18 cellular contexts compared by ENCODE assay signal in genomic region chr1:229552732-229553131, GRCh38. TPM values are rescaled to one million over a fixed set of nuclear protein-coding genes. Genes with fewer than 3 reads are reported as not detected.
DNase-seq lines count a peak whose midpoint lies in the region; ATAC-seq and TF ChIP-seq lines count a peak whose summit lies in the region.
"Had no signal": no experiment of that assay in that cellular context is flagged by ENCODE, and none has a peak within 500 bp of the region (broad histone marks: within the 10 kb centered on the region; RNA-seq: fewer than 3 reads in every experiment).

No MANE protein-coding gene starts in this region.

- no peaks in the 10 kb centered on the region for H3K9me3 Mint-ChIP-seq in CD8-positive, alpha-beta T cell
- H3K9me3 Mint-ChIP-seq in activated B cell treated with CpG ODN at 0.5 μM for 24 hours: no peaks in the 10 kb centered on the region
- H3K9me3 Mint-ChIP-seq in neural crest cell: no peaks in the 10 kb centered on the region

- CTCF ChIA-PET in CD8-positive, alpha-beta T cell (lab: Charles Lee): no interaction called here
- CTCF ChIA-PET in activated B cell treated with CpG ODN at 0.5 μM for 24 hours (lab: Charles Lee): no interaction called here

- H3K9me3 ChIP-seq in CD8-positive, alpha-beta T cell (ENCODE audit: low read length): no peaks in the 10 kb centered on the region
- no peaks in the 10 kb centered on the region for H3K9me3 ChIP-seq in heart left ventricle

- in situ Hi-C loops in G401 (cut with HindIII; ENCODE audit: low sequenced_read_pairs): no loop called here

- H3K36me3 Mint-ChIP-seq in CD8-positive, alpha-beta T cell: peaks cover 26% of the 10 kb centered on the region
- H3K36me3 Mint-ChIP-seq in activated B cell treated with CpG ODN at 0.5 μM for 24 hours (ENCODE audit: low read depth): peaks cover 24% of the 10 kb centered on the region
- no peaks in the 10 kb centered on the region for H3K36me3 Mint-ChIP-seq in neural crest cell (ENCODE audit: low read depth)

- no peak for ATAC-seq in CD8-positive, alpha-beta T cell
- ATAC-seq in activated B cell treated with CpG ODN at 0.5 μM for 24 hours (ENCODE audit: low read depth) (no peak), HG03439 (IDR thresholded peaks at IDR 0.05; ENCODE audit: unreplicated experiment) (no peak), heart left ventricle (no peak)
- ATAC-seq: HCT116 had no signal

- H3K27me3 ChIP-seq in CD8-positive, alpha-beta T cell (ENCODE audit: insufficient read depth, low read length): no peaks in the 10 kb centered on the region
- no peaks in the 10 kb centered on the region for H3K27me3 ChIP-seq in heart left ventricle

- DNase-seq in CD8-positive, alpha-beta T cell: no peak
- DNase-seq in G401 (ENCODE audit: low spot score) (peak; percentile 43), activated B cell treated with CpG ODN at 0.5 μM for 24 hours (no peak), neural crest cell (ENCODE audit: low read depth, low spot score) (no peak), heart left ventricle (no peak)
- DNase-seq in stimulated activated CD8-positive, alpha-beta memory T cell treated with anti-CD3 and anti-CD28 coated beads, Interleukin-4, amount 100 ng/mL, for 48 hours: no peak
- DNase-seq: DMS79, GDM1, IMR-90, NCI-H1436, NCI-H2029 treated with DMSO at 0.1 percent for 48 hours, NCI-H748 treated with DMSO at 0.1 percent for 48 hours, OCI-M1, RPMI8226, SIG-M5 had no signal

- no peak overlapping the region for H3K4me3 Mint-ChIP-seq in CD8-positive, alpha-beta T cell
- H3K4me3 Mint-ChIP-seq in activated B cell treated with CpG ODN at 0.5 μM for 24 hours: no peak overlapping the region
- H3K4me3 Mint-ChIP-seq in neural crest cell: no peak overlapping the region

- POLR2A ChIA-PET in CD8-positive, alpha-beta T cell (lab: Charles Lee): no interaction called here
- POLR2A ChIA-PET in activated B cell treated with CpG ODN at 0.5 μM for 24 hours (lab: Charles Lee): interaction anchor here (0.6 kb wide), 1 partner anchor 41 kb away, joined by 4 read pairs; no protein-coding TSS in a partner anchor

- H3K4me1 ChIP-seq in CD8-positive, alpha-beta T cell (ENCODE audit: insufficient read depth, low read length): peaks cover 12% of the 10 kb centered on the region
- H3K4me1 ChIP-seq in heart left ventricle: peaks cover 0 to 45% (median 23%) of the 10 kb centered on the region in 12 donors

- no peak for TF ChIP-seq POLR2A in heart left ventricle (IDR thresholded peaks at IDR 0.05)

- H3K27ac ChIP-seq in CD8-positive, alpha-beta T cell (ENCODE audit: low read depth, low read length): no peak overlapping the region
- no peak overlapping the region for H3K27ac ChIP-seq in heart left ventricle

- peak overlapping the region; percentile 9 for H3K27ac Mint-ChIP-seq in CD8-positive, alpha-beta T cell
- H3K27ac Mint-ChIP-seq in activated B cell treated with CpG ODN at 0.5 μM for 24 hours (peak overlapping the region; percentile 20), neural crest cell (ENCODE audit: unreplicated experiment) (peak overlapping the region; percentile 86)

- no peaks in the 10 kb centered on the region for H3K27me3 Mint-ChIP-seq in CD8-positive, alpha-beta T cell (ENCODE audit: low read depth)
- H3K27me3 Mint-ChIP-seq in activated B cell treated with CpG ODN at 0.5 μM for 24 hours: no peaks in the 10 kb centered on the region
- H3K27me3 Mint-ChIP-seq in neural crest cell (ENCODE audit: low read depth): no peaks in the 10 kb centered on the region

- intact Hi-C loops in CD8-positive, alpha-beta T cell (cut with DNase I, micrococcal nuclease): no loop called here
- intact Hi-C loops in activated B cell treated with CpG ODN at 0.5 μM for 24 hours (cut with micrococcal nuclease): no loop called here
- intact Hi-C loops in heart left ventricle (cut with DNase I): loop anchor here in 4 of 10 donors (10.0 kb wide), 2 partner anchors 752 to 762 kb away; no protein-coding TSS in a partner anchor

- peaks cover 46% of the 10 kb centered on the region for H3K4me1 Mint-ChIP-seq in CD8-positive, alpha-beta T cell (ENCODE audit: low read depth)
- H3K4me1 Mint-ChIP-seq in activated B cell treated with CpG ODN at 0.5 μM for 24 hours: peaks cover 24% of the 10 kb centered on the region
- H3K4me1 Mint-ChIP-seq in neural crest cell: peaks cover 48% of the 10 kb centered on the region

- peaks cover under 1% of the 10 kb centered on the region for H3K36me3 ChIP-seq in CD8-positive, alpha-beta T cell (ENCODE audit: insufficient read depth, low read length)
- peaks cover 0 to 17% (median 15%) of the 10 kb centered on the region in 9 donors for H3K36me3 ChIP-seq in heart left ventricle

- 65 to 75% (median 73%) methylated on average over 5 of the region's 5 CpGs for WGBS in heart left ventricle, 4 donors

- no peak for TF ChIP-seq CTCF in CD8-positive, alpha-beta T cell (IDR thresholded peaks at IDR 0.05)
- no peak for TF ChIP-seq CTCF in activated B cell treated with CpG ODN at 0.5 μM for 24 hours (IDR thresholded peaks at IDR 0.05)
- no peak for TF ChIP-seq CTCF in neural crest cell (conservative IDR thresholded peaks at IDR 0.05)
- TF ChIP-seq CTCF in heart left ventricle (IDR thresholded peaks at IDR 0.05): no peak

- H3K4me3 ChIP-seq in CD8-positive, alpha-beta T cell (ENCODE audit: low read depth, low read length): no peak overlapping the region
- no peak overlapping the region for H3K4me3 ChIP-seq in heart left ventricle
- H3K4me3 ChIP-seq: GM12878 had no signal

RNA-seq across cellular contexts. Expression of gene ABCB10, which starts 5.8 kb away (rescaled TPM):
- total RNA-seq in CD8-positive, alpha-beta T cell: 1 to 10 TPM; 6.1 to 7.6 TPM
- total RNA-seq in G401 (2014; rRNA removed; shearing (Covaris generic)): 16.8 and 19.8 TPM in 2 replicates
- total RNA-seq in activated B cell treated with CpG ODN at 0.5 μM for 24 hours (11.7 and 14.5 TPM in 2 replicates), neural crest cell (24.0 and 25.2 TPM in 2 replicates), heart left ventricle (10 to 100 TPM in 7 of 9 donors, 1 to 10 TPM in 2; 8.4 to 13.3 (median 10.8) TPM)
- polyA plus RNA-seq in heart left ventricle: 1 to 10 TPM; 4.5 to 6.6 TPM

RNA-seq across cellular contexts. Expression of gene NUP133, which starts 44.6 kb away (rescaled TPM):
- 10 to 100 TPM; 49.0 to 50.7 TPM for total RNA-seq in CD8-positive, alpha-beta T cell
- total RNA-seq in G401 (2014; rRNA removed; shearing (Covaris generic)): 40.2 and 51.4 TPM in 2 replicates
- 49.6 and 56.2 TPM in 2 replicates for total RNA-seq in activated B cell treated with CpG ODN at 0.5 μM for 24 hours
- 63.7 and 66.1 TPM in 2 replicates for total RNA-seq in neural crest cell
- 10 to 100 TPM; 23.1 to 37.3 (median 31.0) TPM for total RNA-seq in heart left ventricle
- 10 to 100 TPM in 1 of 2 donors, 1 to 10 TPM in 1; 8.0 to 16.5 TPM for polyA plus RNA-seq in heart left ventricle

Comparison
In these comparisons a context has a peak if more than half of its experiments do, and no peak if none do; other contexts are left out.
1. H3K27ac Mint-ChIP-seq: peak in every context shown above with its lines; median percentile 86 in neural crest cell; 20 in activated B cell treated with CpG ODN at 0.5 μM for 24 hours; 9 in CD8-positive, alpha-beta T cell.